ENCODE assay signal across 20 cellular contexts in genomic region chr5:40359854-40360253, GRCh38.
DNase-seq lines count a peak whose midpoint lies in the region; ATAC-seq, FAIRE-seq and TF ChIP-seq lines count a peak whose summit lies in the region.
"Had no signal": no experiment of that assay in that cellular context is flagged by ENCODE, and none has a peak within 500 bp of the region (broad histone marks: within the 10 kb centered on the region; RNA-seq: fewer than 3 reads in every experiment).

No MANE protein-coding gene starts in this region.

- ATAC-seq in CD8-positive, alpha-beta T cell, result no peak
- ATAC-seq in central memory CD8-positive, alpha-beta T cell (replicated peaks; ENCODE audit: extremely low read depth, poor library complexity, severe bottlenecking), result no peak
- ATAC-seq in natural killer cell treated with Interleukin-12 subunit alpha and Interleukin-12 subunit beta and Interleukin-15 and Interleukin-18, amount 100 ng/mL, for 72 hours, result peak in 1 of 2 donors; percentile 29
- no peak for ATAC-seq in activated T-cell treated with anti-CD3 and anti-CD28 coated beads, Interleukin-2, amount 50 U/mL, for 4 hours
- no peak for ATAC-seq in GM21360 (IDR thresholded peaks at IDR 0.05; ENCODE audit: unreplicated experiment)

- H3K27ac ChIP-seq in CD8-positive, alpha-beta T cell (ENCODE audit: low read depth, low read length), result no peak overlapping the region
- H3K27ac ChIP-seq in ascending aorta, result no peak overlapping the region

- CTCF ChIA-PET in CD8-positive, alpha-beta T cell (lab: Charles Lee), result interaction anchor here (0.6 kb wide), 1 partner anchor 84 kb away, joined by 3 read pairs; no protein-coding TSS in a partner anchor

- DNase-seq in CD8-positive, alpha-beta T cell, result no peak
- DNase-seq in GM19239 (ENCODE audit: insufficient read length, low spot score) (no peak), ascending aorta (ENCODE audit: low spot score in 2 of 2) (no peak)
- DNase-seq in central memory CD8-positive, alpha-beta T cell (ENCODE audit: low spot score in 2 of 2), result no peak
- no peak for DNase-seq in natural killer cell treated with Interleukin-12 subunit alpha and Interleukin-12 subunit beta and Interleukin-15 and Interleukin-18, amount 100 ng/mL, for 72 hours (ENCODE audit: low spot score)
- DNase-seq in activated T-cell treated with anti-CD3 and anti-CD28 coated beads, Interleukin-2, amount 50 U/mL, for 4 hours, result no peak
- DNase-seq: ACHN; BE2C; C1 segment of cervical spinal cord; Calu3; CD4-positive, CD25-positive, alpha-beta regulatory T cell; DMS 273 treated with DMSO at 0.1 percent for 48 hours; DMS53; H9; KG1 had no signal

- FAIRE-seq in GM19239 (lab: Jason Lieb, UNC), result peak; percentile 4
- FAIRE-seq: A204.1, G401.6, GM12891, H1 had no signal

- no peaks in the 10 kb centered on the region for H3K27me3 ChIP-seq in CD8-positive, alpha-beta T cell (ENCODE audit: insufficient read depth, low read length)
- H3K27me3 ChIP-seq in ascending aorta, result no peaks in the 10 kb centered on the region
- H3K27me3 ChIP-seq: BE2C had no signal

- no peak overlapping the region for H3K4me3 ChIP-seq in CD8-positive, alpha-beta T cell (ENCODE audit: low read depth, low read length)
- no peak overlapping the region for H3K4me3 ChIP-seq in ascending aorta

- H3K27me3 Mint-ChIP-seq in CD8-positive, alpha-beta T cell (ENCODE audit: low read depth), result no peaks in the 10 kb centered on the region
- H3K27me3 Mint-ChIP-seq in central memory CD8-positive, alpha-beta T cell, result no peaks in the 10 kb centered on the region
- H3K27me3 Mint-ChIP-seq in natural killer cell treated with Interleukin-12 subunit alpha and Interleukin-12 subunit beta and Interleukin-15 and Interleukin-18, amount 100 ng/mL, for 72 hours, result no peaks in the 10 kb centered on the region
- H3K27me3 Mint-ChIP-seq in activated T-cell treated with anti-CD3 and anti-CD28 coated beads, Interleukin-2, amount 50 U/mL, for 4 hours (ENCODE audit: low read depth), result no peaks in the 10 kb centered on the region
- H3K27me3 Mint-ChIP-seq: CD4-positive, CD25-positive, alpha-beta regulatory T cell had no signal

- no peaks in the 10 kb centered on the region for H3K4me1 ChIP-seq in CD8-positive, alpha-beta T cell (ENCODE audit: insufficient read depth, low read length)
- H3K4me1 ChIP-seq in ascending aorta, result no peaks in the 10 kb centered on the region
- H3K4me1 ChIP-seq: BE2C had no signal

- H3K9me3 ChIP-seq in CD8-positive, alpha-beta T cell (ENCODE audit: low read length), result no peaks in the 10 kb centered on the region
- H3K9me3 ChIP-seq in ascending aorta, result no peaks in the 10 kb centered on the region
- H3K9me3 ChIP-seq: BE2C had no signal

- H3K36me3 Mint-ChIP-seq in CD8-positive, alpha-beta T cell, result no peaks in the 10 kb centered on the region
- peaks cover 2% of the 10 kb centered on the region for H3K36me3 Mint-ChIP-seq in central memory CD8-positive, alpha-beta T cell (ENCODE audit: insufficient read depth)
- H3K36me3 Mint-ChIP-seq in natural killer cell treated with Interleukin-12 subunit alpha and Interleukin-12 subunit beta and Interleukin-15 and Interleukin-18, amount 100 ng/mL, for 72 hours, result peaks cover 16% of the 10 kb centered on the region
- H3K36me3 Mint-ChIP-seq in activated T-cell treated with anti-CD3 and anti-CD28 coated beads, Interleukin-2, amount 50 U/mL, for 4 hours (ENCODE audit: insufficient read depth), result no peaks in the 10 kb centered on the region
- H3K36me3 Mint-ChIP-seq: CD4-positive, CD25-positive, alpha-beta regulatory T cell had no signal

- no peak overlapping the region for H3K27ac Mint-ChIP-seq in CD8-positive, alpha-beta T cell
- H3K27ac Mint-ChIP-seq in central memory CD8-positive, alpha-beta T cell (ENCODE audit: low read depth), result peak overlapping the region; percentile 80
- peak overlapping the region; percentile 49 to 80 for H3K27ac Mint-ChIP-seq in natural killer cell treated with Interleukin-12 subunit alpha and Interleukin-12 subunit beta and Interleukin-15 and Interleukin-18, amount 100 ng/mL, for 72 hours
- H3K27ac Mint-ChIP-seq: CD4-positive, CD25-positive, alpha-beta regulatory T cell; H9 had no signal

- no peak for TF ChIP-seq CTCF in CD8-positive, alpha-beta T cell (IDR thresholded peaks at IDR 0.05)
- TF ChIP-seq CTCF in ascending aorta (IDR thresholded peaks at IDR 0.05), result no peak

- POLR2A ChIA-PET in CD8-positive, alpha-beta T cell (lab: Charles Lee), result interaction anchor here (0.6 kb wide), 1 partner anchor 25 kb away, joined by 5 read pairs; no protein-coding TSS in a partner anchor

- peaks cover 15% of the 10 kb centered on the region for H3K4me1 Mint-ChIP-seq in CD8-positive, alpha-beta T cell (ENCODE audit: low read depth)
- peaks cover 25% of the 10 kb centered on the region for H3K4me1 Mint-ChIP-seq in central memory CD8-positive, alpha-beta T cell
- peaks cover 69 to 75% of the 10 kb centered on the region in 2 donors for H3K4me1 Mint-ChIP-seq in natural killer cell treated with Interleukin-12 subunit alpha and Interleukin-12 subunit beta and Interleukin-15 and Interleukin-18, amount 100 ng/mL, for 72 hours (ENCODE audit: low read depth in 2 of 2)
- peaks cover 24% of the 10 kb centered on the region for H3K4me1 Mint-ChIP-seq in activated T-cell treated with anti-CD3 and anti-CD28 coated beads, Interleukin-2, amount 50 U/mL, for 4 hours (ENCODE audit: low read depth)
- H3K4me1 Mint-ChIP-seq: H9 had no signal

- H3K9me3 Mint-ChIP-seq in CD8-positive, alpha-beta T cell, result peaks cover 2% of the 10 kb centered on the region
- no peaks in the 10 kb centered on the region for H3K9me3 Mint-ChIP-seq in central memory CD8-positive, alpha-beta T cell
- peaks cover 12% of the 10 kb centered on the region for H3K9me3 Mint-ChIP-seq in natural killer cell treated with Interleukin-12 subunit alpha and Interleukin-12 subunit beta and Interleukin-15 and Interleukin-18, amount 100 ng/mL, for 72 hours
- peaks cover 5% of the 10 kb centered on the region for H3K9me3 Mint-ChIP-seq in activated T-cell treated with anti-CD3 and anti-CD28 coated beads, Interleukin-2, amount 50 U/mL, for 4 hours

- H3K36me3 ChIP-seq in CD8-positive, alpha-beta T cell (ENCODE audit: insufficient read depth, low read length), result no peaks in the 10 kb centered on the region
- H3K36me3 ChIP-seq in ascending aorta, result no peaks in the 10 kb centered on the region
- H3K36me3 ChIP-seq: BE2C had no signal

- peak overlapping the region; percentile 5 for H3K4me3 Mint-ChIP-seq in CD8-positive, alpha-beta T cell
- H3K4me3 Mint-ChIP-seq in central memory CD8-positive, alpha-beta T cell, result no peak overlapping the region
- peak overlapping the region; percentile 51 for H3K4me3 Mint-ChIP-seq in natural killer cell treated with Interleukin-12 subunit alpha and Interleukin-12 subunit beta and Interleukin-15 and Interleukin-18, amount 100 ng/mL, for 72 hours
- no peak overlapping the region for H3K4me3 Mint-ChIP-seq in activated T-cell treated with anti-CD3 and anti-CD28 coated beads, Interleukin-2, amount 50 U/mL, for 4 hours
- H3K4me3 Mint-ChIP-seq: CD4-positive, CD25-positive, alpha-beta regulatory T cell; H9 had no signal

- intact Hi-C loops in CD8-positive, alpha-beta T cell (cut with DNase I, micrococcal nuclease), result loop anchor here in 1 of 2 experiments (10.0 kb wide), 1 partner anchor 415 kb away; no protein-coding TSS in a partner anchor
- intact Hi-C loops in ascending aorta (cut with DNase I), result no loop called here

Comparison
In these comparisons a context has a peak if more than half of its experiments do, and no peak if none do; other contexts are left out.
1. H3K4me3 Mint-ChIP-seq: peak in CD8-positive, alpha-beta T cell (single experiment) and natural killer cell treated with Interleukin-12 subunit alpha and Interleukin-12 subunit beta and Interleukin-15 and Interleukin-18, amount 100 ng/mL, for 72 hours (single experiment); none in central memory CD8-positive, alpha-beta T cell (single experiment) and activated T-cell treated with anti-CD3 and anti-CD28 coated beads, Interleukin-2, amount 50 U/mL, for 4 hours (single experiment).